11 cellular contexts compared by ENCODE assay signal in genomic region chr16:3004319-3004718, GRCh38. TPM values are rescaled to one million over a fixed set of nuclear protein-coding genes. Genes with fewer than 3 reads are reported as not detected.
DNase-seq lines count a peak whose midpoint lies in the region; ATAC-seq, FAIRE-seq and TF ChIP-seq lines count a peak whose summit lies in the region.
"Had no signal": no experiment of that assay in that cellular context is flagged by ENCODE, and none has a peak within 500 bp of the region (broad histone marks: within the 10 kb centered on the region; RNA-seq: fewer than 3 reads in every experiment).

No MANE protein-coding gene starts in this region.

- no peak for FAIRE-seq in HepG2 (lab: Jason Lieb, UNC)

- CTCF ChIA-PET in HepG2 (lab: Yijun Ruan, JAX; ENCODE audit: low intra/inter-chr PET ratio, low total read pairs) = interaction anchor here (0.8 to 1.7 kb wide), 3 partner anchors 17 to 27 kb away, joined by 3 to 11 read pairs (median 4); no protein-coding TSS in a partner anchor

- POLR2A ChIA-PET in HepG2 (lab: Yijun Ruan, JAX) = interaction anchor here (1.0 to 14.2 kb wide), 7 partner anchors 18 to 99 kb away, joined by 5 to 750 read pairs (median 6); partner anchors contain the start of genes CLDN6, HCFC1R1, IL32 and KREMEN2

- no peaks in the 10 kb centered on the region for H3K9me3 Mint-ChIP-seq in dendritic cell treated with granulocyte-macrophage colony-stimulating factor and Interleukin-4, amounts not matched to agents 40 ng/mL and 50 ng/mL, for 4 days
- H3K9me3 Mint-ChIP-seq: mesothelial cell of epicardium; stimulated activated naive CD8-positive, alpha-beta T cell treated with anti-CD3 and anti-CD28 coated beads, Interleukin-15, Interleukin-2, amounts not matched to agents 100 ng/mL and 50 ng/mL, for 24 hours had no signal

- no TSS peak for BruUV-seq in HepG2 (replicated peaks; lab: Mats Ljungman, UMichigan)

- peak overlapping the region; percentile 36; the same call in 1 of the 2 replicates for H3K4me2 ChIP-seq in HepG2 (ENCODE audit: low read depth, low read length)

- H3K27ac ChIP-seq in HepG2 (ENCODE audit: extremely low read length, insufficient read depth, low read length) (no peak overlapping the region), right lobe of liver (peak overlapping the region in 1 of 3 donors; percentile 83), urinary bladder (ENCODE audit: low read depth) (no peak overlapping the region)

- no peaks in the 10 kb centered on the region for H3K36me3 ChIP-seq in HepG2 (replicated peaks in 1 of 2; ENCODE audit: control insufficient read depth in 1 of 2, insufficient read depth in 2 of 2, low read length in 2 of 2)
- H3K36me3 ChIP-seq in right lobe of liver = no peaks in the 10 kb centered on the region
- H3K36me3 ChIP-seq in urinary bladder (ENCODE audit: insufficient read depth) = no peaks in the 10 kb centered on the region

- no peak overlapping the region for H2AFZ ChIP-seq in HepG2 (ENCODE audit: low read length)

- peak overlapping the region in 2 of 3 experiments; percentile 27 to 46; a peak in 2 of 6 replicates for H3K4me3 ChIP-seq in HepG2 (replicated peaks in 1 of 3; ENCODE audit: insufficient read depth in 1 of 3, low read depth in 2 of 3, low read length in 3 of 3)
- H3K4me3 ChIP-seq in right lobe of liver = peak overlapping the region in 1 of 3 donors; percentile 53
- peak overlapping the region; percentile 38 for H3K4me3 ChIP-seq in urinary bladder (ENCODE audit: low read depth, low read length)

- TF ChIP-seq CTCF in HepG2 (CRISPR knock-in tag; IDR thresholded peaks at IDR 0.05) = no peak
- no peak for TF ChIP-seq CTCF in right lobe of liver (IDR thresholded peaks at IDR 0.05)

- in situ Hi-C loops in HepG2 (cut with HindIII; ENCODE audit: extremely low pct_ligation_motif_present, low pct_unique_long_range_greater_than_20kb) = no loop called here

- no peak for TF ChIP-seq RAD21 in HepG2 (CRISPR knock-in tag; IDR thresholded peaks at IDR 0.05)

- H3K4me1 Mint-ChIP-seq in dendritic cell treated with granulocyte-macrophage colony-stimulating factor and Interleukin-4, amounts not matched to agents 40 ng/mL and 50 ng/mL, for 4 days (ENCODE audit: low read depth) = peaks cover 43% of the 10 kb centered on the region
- H3K4me1 Mint-ChIP-seq: brain had no signal

- H3K9ac ChIP-seq in HepG2 (ENCODE audit: insufficient read depth, low read depth, low read length) = no peak overlapping the region

- intact Hi-C loops in HepG2 (cut with micrococcal nuclease; ENCODE audit: unreplicated experiment) (loop anchor here (1.0 kb wide), 1 partner anchor 20 kb away; the partner anchor contains the start of gene THOC6), right lobe of liver (cut with DNase I) (no loop called here), Right ventricle myocardium superior (cut with DNase I) (no loop called here)
- intact Hi-C loops in dendritic cell treated with granulocyte-macrophage colony-stimulating factor and Interleukin-4, amounts not matched to agents 40 ng/mL and 50 ng/mL, for 4 days (cut with micrococcal nuclease) = no loop called here

- H3K27ac Mint-ChIP-seq in dendritic cell treated with granulocyte-macrophage colony-stimulating factor and Interleukin-4, amounts not matched to agents 40 ng/mL and 50 ng/mL, for 4 days = peak overlapping the region; percentile 76
- H3K27ac Mint-ChIP-seq: brain; stimulated activated naive CD8-positive, alpha-beta T cell treated with anti-CD3 and anti-CD28 coated beads, Interleukin-15, Interleukin-2, amounts not matched to agents 100 ng/mL and 50 ng/mL, for 24 hours had no signal

- TF ChIP-seq EP300 in HepG2 (IDR thresholded peaks at IDR 0.05; ENCODE audit: low read depth in 2 of 2, low read length in 2 of 2) = no peak
- TF ChIP-seq EP300 in HepG2 (CRISPR knock-in tag; IDR thresholded peaks at IDR 0.05; ENCODE audit: borderline replicate concordance) = no peak

- H3K4me1 ChIP-seq in HepG2 (ENCODE audit: insufficient read depth, low read length) = peaks cover 54% of the 10 kb centered on the region
- peaks cover 0 to 35% (median 18%) of the 10 kb centered on the region in 4 donors for H3K4me1 ChIP-seq in right lobe of liver
- H3K4me1 ChIP-seq in urinary bladder (ENCODE audit: insufficient read depth) = peaks cover 2% of the 10 kb centered on the region

- DNase-seq in HepG2 (ENCODE audit: low spot score) (no peak), right lobe of liver (no peak), Right ventricle myocardium superior (no peak), kidney glomerular epithelial cell (lab: John Stamatoyannopoulos, UW) (no peak)

- no CpG with 5 or more reads among the region's 67 CpGs for WGBS in HepG2 (ENCODE audit: low lambda C conversion rate)
- WGBS in right lobe of liver (ENCODE audit: insufficient coverage, low coverage, low lambda C conversion rate, missing lambda C conversion rate) = no CpG with 5 or more reads among the region's 67 CpGs
- under 1% methylated on average over 60 of the region's 67 CpGs for WGBS in urinary bladder

- H3K9me3 ChIP-seq in HepG2 (ENCODE audit: low read length) (no peaks in the 10 kb centered on the region), right lobe of liver (no peaks in the 10 kb centered on the region)

- no peaks in the 10 kb centered on the region for H4K20me1 ChIP-seq in HepG2 (ENCODE audit: insufficient read depth, low read length)

- H3K27me3 ChIP-seq in HepG2 (ENCODE audit: control insufficient read depth in 1 of 2, insufficient read depth in 2 of 2, low read length in 2 of 2) = no peaks in the 10 kb centered on the region
- H3K27me3 ChIP-seq in right lobe of liver = no peaks in the 10 kb centered on the region

- TF ChIP-seq POLR2A in HepG2 (IDR thresholded peaks at IDR 0.05; ENCODE audit: insufficient read depth in 1 of 2, low read depth in 2 of 2, low read length in 2 of 2) = no peak
- no peak for TF ChIP-seq POLR2A in right lobe of liver (IDR thresholded peaks at IDR 0.05)

- H3K79me2 ChIP-seq in HepG2 (ENCODE audit: insufficient read depth, low read length) = no peaks in the 10 kb centered on the region

- H3K4me3 Mint-ChIP-seq in dendritic cell treated with granulocyte-macrophage colony-stimulating factor and Interleukin-4, amounts not matched to agents 40 ng/mL and 50 ng/mL, for 4 days = peak overlapping the region; percentile 87

- H3K36me3 Mint-ChIP-seq in dendritic cell treated with granulocyte-macrophage colony-stimulating factor and Interleukin-4, amounts not matched to agents 40 ng/mL and 50 ng/mL, for 4 days (ENCODE audit: low read depth) = peaks cover 6% of the 10 kb centered on the region
- H3K36me3 Mint-ChIP-seq: brain, mesothelial cell of epicardium had no signal

- H3K27me3 Mint-ChIP-seq in dendritic cell treated with granulocyte-macrophage colony-stimulating factor and Interleukin-4, amounts not matched to agents 40 ng/mL and 50 ng/mL, for 4 days = peaks cover 16% of the 10 kb centered on the region

- ATAC-seq in HepG2 (no peak), right lobe of liver (no peak), HG03460 (IDR thresholded peaks at IDR 0.05; ENCODE audit: unreplicated experiment) (peak; percentile 5), HG03442 (IDR thresholded peaks at IDR 0.05; ENCODE audit: unreplicated experiment) (no peak), Right ventricle myocardium superior (ENCODE audit: poor library complexity) (no peak)

RNA-seq across cellular contexts. Expression of gene CLDN9, which starts 8.4 kb away (rescaled TPM):
- total RNA-seq in HepG2 (2016; rRNA removed; fragmentation: Illumina TruSeq; extraction: Trizol) = 0.08 and 0.15 TPM in 2 replicates
- not detected in 2 replicates for total RNA-seq in HepG2 (2016; cell fraction: cytosol; rRNA removed; fragmentation: Illumina TruSeq; extraction: Trizol; ENCODE audit: low read depth)
- 0.09 and 0.11 TPM in 2 replicates for total RNA-seq in HepG2 (2016; cell fraction: insoluble cytoplasmic fraction; rRNA removed; fragmentation: Illumina TruSeq; extraction: Trizol)
- total RNA-seq in HepG2 (2016; cell fraction: membrane; rRNA removed; fragmentation: Illumina TruSeq; extraction: Trizol) = 0.09 and 0.14 TPM in 2 replicates
- not detected in 2 replicates for total RNA-seq in HepG2 (2016; cell fraction: nucleus; rRNA removed; fragmentation: Illumina TruSeq; extraction: Trizol)
- polyA plus RNA-seq in HepG2 (2011; rRNA removed) = 0.26 and 0.48 TPM in 2 replicates
- 0.26 and 0.52 TPM in 2 replicates for polyA plus RNA-seq in HepG2 (2011; cell fraction: cytosol; rRNA removed)
- polyA plus RNA-seq in HepG2 (2011; cell fraction: nucleus; rRNA removed) = 2.1 and 2.4 TPM in 2 replicates
- 0.32 and 0.53 TPM in 2 replicates for polyA plus RNA-seq in HepG2 (2012)
- polyA plus RNA-seq in HepG2 (2016; cell fraction: cytosol; fragmentation: Illumina TruSeq; extraction: Trizol; ENCODE audit: low read depth) = 0.08 and 0.20 TPM in 2 replicates
- 0.15 and 0.17 TPM in 2 replicates for polyA plus RNA-seq in HepG2 (2016; cell fraction: insoluble cytoplasmic fraction; fragmentation: Illumina TruSeq; extraction: Trizol; ENCODE audit: low read depth)
- 0.15 TPM in 1 of 2 replicates, not detected in the other for polyA plus RNA-seq in HepG2 (2016; cell fraction: membrane; fragmentation: Illumina TruSeq; extraction: Trizol; ENCODE audit: low read depth)
- 1.1 and 1.3 TPM in 2 replicates for polyA plus RNA-seq in HepG2 (2016; cell fraction: nucleus; fragmentation: Illumina TruSeq; extraction: Trizol; ENCODE audit: insufficient read depth, low read depth)
- polyA minus RNA-seq in HepG2 (2011; rRNA and poly(A)+ RNA removed; ENCODE audit: low replicate concordance) = 0.26 and 1.1 TPM in 2 replicates
- polyA minus RNA-seq in HepG2 (2011; cell fraction: cytosol; rRNA and poly(A)+ RNA removed) = 0.44 and 0.79 TPM in 2 replicates
- polyA minus RNA-seq in HepG2 (2011; cell fraction: nucleus; rRNA and poly(A)+ RNA removed) = 0.77 and 0.99 TPM in 2 replicates
- 1 to 10 TPM in 2 of 6 experiments, under 1 TPM in 4; 0.25 to 1.7 (median 0.92) TPM for total RNA-seq in right lobe of liver
- not detected for total RNA-seq in urinary bladder
- 0.04 TPM for polyA plus RNA-seq in urinary bladder
- 0.73 TPM for total RNA-seq in Right ventricle myocardium superior

RNA-seq across cellular contexts. Expression of gene CLDN6, which starts 13.7 kb away (rescaled TPM):
- total RNA-seq in HepG2 (2016; rRNA removed; fragmentation: Illumina TruSeq; extraction: Trizol) (2.7 and 7.6 TPM in 2 replicates), right lobe of liver (1 to 10 TPM in 1 of 6 experiments, not detected in 5; 2.9 TPM), urinary bladder (not detected), Right ventricle myocardium superior (not detected)
- total RNA-seq in HepG2 (2016; cell fraction: cytosol; rRNA removed; fragmentation: Illumina TruSeq; extraction: Trizol; ENCODE audit: low read depth) = 1.2 and 1.3 TPM in 2 replicates
- 2.2 and 8.1 TPM in 2 replicates for total RNA-seq in HepG2 (2016; cell fraction: insoluble cytoplasmic fraction; rRNA removed; fragmentation: Illumina TruSeq; extraction: Trizol)
- 1.4 and 2.3 TPM in 2 replicates for total RNA-seq in HepG2 (2016; cell fraction: membrane; rRNA removed; fragmentation: Illumina TruSeq; extraction: Trizol)
- 9.3 and 10.1 TPM in 2 replicates for total RNA-seq in HepG2 (2016; cell fraction: nucleus; rRNA removed; fragmentation: Illumina TruSeq; extraction: Trizol)
- polyA plus RNA-seq in HepG2 (2011; rRNA removed) (5.9 and 10.1 TPM in 2 replicates), urinary bladder (not detected)
- polyA plus RNA-seq in HepG2 (2011; cell fraction: cytosol; rRNA removed) = 10.2 and 14.5 TPM in 2 replicates
- polyA plus RNA-seq in HepG2 (2011; cell fraction: nucleus; rRNA removed) = 3.6 and 5.9 TPM in 2 replicates
- 5.5 and 7.9 TPM in 2 replicates for polyA plus RNA-seq in HepG2 (2012)
- polyA plus RNA-seq in HepG2 (2016; cell fraction: cytosol; fragmentation: Illumina TruSeq; extraction: Trizol; ENCODE audit: low read depth) = 2.0 and 2.8 TPM in 2 replicates
- 3.6 and 4.2 TPM in 2 replicates for polyA plus RNA-seq in HepG2 (2016; cell fraction: insoluble cytoplasmic fraction; fragmentation: Illumina TruSeq; extraction: Trizol; ENCODE audit: low read depth)
- 2.8 and 3.7 TPM in 2 replicates for polyA plus RNA-seq in HepG2 (2016; cell fraction: membrane; fragmentation: Illumina TruSeq; extraction: Trizol; ENCODE audit: low read depth)
- polyA plus RNA-seq in HepG2 (2016; cell fraction: nucleus; fragmentation: Illumina TruSeq; extraction: Trizol; ENCODE audit: insufficient read depth, low read depth) = 22.4 and 25.4 TPM in 2 replicates
- polyA minus RNA-seq in HepG2 (2011; rRNA and poly(A)+ RNA removed; ENCODE audit: low replicate concordance) = 0.14 and 9.8 TPM in 2 replicates
- 4.6 and 5.7 TPM in 2 replicates for polyA minus RNA-seq in HepG2 (2011; cell fraction: cytosol; rRNA and poly(A)+ RNA removed)
- polyA minus RNA-seq in HepG2 (2011; cell fraction: nucleus; rRNA and poly(A)+ RNA removed) = 1.0 and 1.4 TPM in 2 replicates

RNA-seq across cellular contexts. Expression of gene TNFRSF12A, which starts 15.8 kb away (rescaled TPM):
- total RNA-seq in HepG2 (2016; rRNA removed; fragmentation: Illumina TruSeq; extraction: Trizol) (36.5 and 66.0 TPM in 2 replicates), right lobe of liver (100 to 1,000 TPM in 3 of 6 experiments, 10 to 100 TPM in 1, 1 to 10 TPM in 2; 5.2 to 284 (median 69.4) TPM), urinary bladder (20.1 TPM), Right ventricle myocardium superior (29.4 TPM)
- total RNA-seq in HepG2 (2016; cell fraction: cytosol; rRNA removed; fragmentation: Illumina TruSeq; extraction: Trizol; ENCODE audit: low read depth) = 43.4 and 53.1 TPM in 2 replicates
- total RNA-seq in HepG2 (2016; cell fraction: insoluble cytoplasmic fraction; rRNA removed; fragmentation: Illumina TruSeq; extraction: Trizol) = 26.5 and 67.0 TPM in 2 replicates
- 51.6 and 58.5 TPM in 2 replicates for total RNA-seq in HepG2 (2016; cell fraction: membrane; rRNA removed; fragmentation: Illumina TruSeq; extraction: Trizol)
- total RNA-seq in HepG2 (2016; cell fraction: nucleus; rRNA removed; fragmentation: Illumina TruSeq; extraction: Trizol) = 52.1 and 57.5 TPM in 2 replicates
- polyA plus RNA-seq in HepG2 (2011; rRNA removed) (61.9 and 118 TPM in 2 replicates), urinary bladder (16.2 TPM)
- polyA plus RNA-seq in HepG2 (2011; cell fraction: cytosol; rRNA removed) = 90.0 and 93.7 TPM in 2 replicates
- polyA plus RNA-seq in HepG2 (2011; cell fraction: nucleus; rRNA removed) = 113 and 117 TPM in 2 replicates
- 29.4 and 57.4 TPM in 2 replicates for polyA plus RNA-seq in HepG2 (2012)
- polyA plus RNA-seq in HepG2 (2016; cell fraction: cytosol; fragmentation: Illumina TruSeq; extraction: Trizol; ENCODE audit: low read depth) = 34.4 and 45.6 TPM in 2 replicates
- 26.8 and 28.0 TPM in 2 replicates for polyA plus RNA-seq in HepG2 (2016; cell fraction: insoluble cytoplasmic fraction; fragmentation: Illumina TruSeq; extraction: Trizol; ENCODE audit: low read depth)
- polyA plus RNA-seq in HepG2 (2016; cell fraction: membrane; fragmentation: Illumina TruSeq; extraction: Trizol; ENCODE audit: low read depth) = 37.1 and 41.1 TPM in 2 replicates
- 92.9 and 105 TPM in 2 replicates for polyA plus RNA-seq in HepG2 (2016; cell fraction: nucleus; fragmentation: Illumina TruSeq; extraction: Trizol; ENCODE audit: insufficient read depth, low read depth)
- 39.1 and 63.9 TPM in 2 replicates for polyA minus RNA-seq in HepG2 (2011; rRNA and poly(A)+ RNA removed; ENCODE audit: low replicate concordance)
- 56.5 and 59.2 TPM in 2 replicates for polyA minus RNA-seq in HepG2 (2011; cell fraction: cytosol; rRNA and poly(A)+ RNA removed)
- polyA minus RNA-seq in HepG2 (2011; cell fraction: nucleus; rRNA and poly(A)+ RNA removed) = 30.4 and 33.3 TPM in 2 replicates

RNA-seq across cellular contexts. Expression of gene HCFC1R1, which starts 19.4 kb away (rescaled TPM):
- total RNA-seq in HepG2 (2016; rRNA removed; fragmentation: Illumina TruSeq; extraction: Trizol) = 8.3 and 16.1 TPM in 2 replicates
- total RNA-seq in HepG2 (2016; cell fraction: cytosol; rRNA removed; fragmentation: Illumina TruSeq; extraction: Trizol; ENCODE audit: low read depth) = 37.5 and 42.2 TPM in 2 replicates
- total RNA-seq in HepG2 (2016; cell fraction: insoluble cytoplasmic fraction; rRNA removed; fragmentation: Illumina TruSeq; extraction: Trizol) = 13.2 and 13.5 TPM in 2 replicates
- 20.6 and 28.5 TPM in 2 replicates for total RNA-seq in HepG2 (2016; cell fraction: membrane; rRNA removed; fragmentation: Illumina TruSeq; extraction: Trizol)
- total RNA-seq in HepG2 (2016; cell fraction: nucleus; rRNA removed; fragmentation: Illumina TruSeq; extraction: Trizol) = 8.9 and 10.2 TPM in 2 replicates
- polyA plus RNA-seq in HepG2 (2011; rRNA removed) = 13.8 and 18.3 TPM in 2 replicates
- 10.4 and 22.3 TPM in 2 replicates for polyA plus RNA-seq in HepG2 (2011; cell fraction: cytosol; rRNA removed)
- polyA plus RNA-seq in HepG2 (2011; cell fraction: nucleus; rRNA removed) = 15.6 and 17.0 TPM in 2 replicates
- 21.9 and 22.5 TPM in 2 replicates for polyA plus RNA-seq in HepG2 (2012)
- polyA plus RNA-seq in HepG2 (2016; cell fraction: cytosol; fragmentation: Illumina TruSeq; extraction: Trizol; ENCODE audit: low read depth) = 78.3 and 82.9 TPM in 2 replicates
- polyA plus RNA-seq in HepG2 (2016; cell fraction: insoluble cytoplasmic fraction; fragmentation: Illumina TruSeq; extraction: Trizol; ENCODE audit: low read depth) = 22.8 and 27.5 TPM in 2 replicates
- polyA plus RNA-seq in HepG2 (2016; cell fraction: membrane; fragmentation: Illumina TruSeq; extraction: Trizol; ENCODE audit: low read depth) = 50.2 and 52.2 TPM in 2 replicates
- 27.0 and 28.5 TPM in 2 replicates for polyA plus RNA-seq in HepG2 (2016; cell fraction: nucleus; fragmentation: Illumina TruSeq; extraction: Trizol; ENCODE audit: insufficient read depth, low read depth)
- 10.3 and 23.2 TPM in 2 replicates for polyA minus RNA-seq in HepG2 (2011; rRNA and poly(A)+ RNA removed; ENCODE audit: low replicate concordance)
- polyA minus RNA-seq in HepG2 (2011; cell fraction: cytosol; rRNA and poly(A)+ RNA removed) = 8.5 and 9.0 TPM in 2 replicates
- polyA minus RNA-seq in HepG2 (2011; cell fraction: nucleus; rRNA and poly(A)+ RNA removed) = 1.9 and 2.8 TPM in 2 replicates
- 10 to 100 TPM in 5 of 6 experiments, 1 to 10 TPM in 1; 9.7 to 14.6 (median 12.1) TPM for total RNA-seq in right lobe of liver
- total RNA-seq in urinary bladder = 29.1 TPM
- 91.8 TPM for polyA plus RNA-seq in urinary bladder
- 53.5 TPM for total RNA-seq in Right ventricle myocardium superior

RNA-seq across cellular contexts. Expression of gene THOC6, which starts 19.5 kb away (rescaled TPM):
- total RNA-seq in HepG2 (2016; rRNA removed; fragmentation: Illumina TruSeq; extraction: Trizol) (37.0 TPM in 2 replicates), right lobe of liver (10 to 100 TPM in 2 of 6 experiments, 1 to 10 TPM in 4; 7.7 to 15.7 (median 9.7) TPM), urinary bladder (9.8 TPM), Right ventricle myocardium superior (11.0 TPM)
- 28.6 and 34.8 TPM in 2 replicates for total RNA-seq in HepG2 (2016; cell fraction: cytosol; rRNA removed; fragmentation: Illumina TruSeq; extraction: Trizol; ENCODE audit: low read depth)
- 32.0 and 40.9 TPM in 2 replicates for total RNA-seq in HepG2 (2016; cell fraction: insoluble cytoplasmic fraction; rRNA removed; fragmentation: Illumina TruSeq; extraction: Trizol)
- total RNA-seq in HepG2 (2016; cell fraction: membrane; rRNA removed; fragmentation: Illumina TruSeq; extraction: Trizol) = 37.8 and 51.5 TPM in 2 replicates
- total RNA-seq in HepG2 (2016; cell fraction: nucleus; rRNA removed; fragmentation: Illumina TruSeq; extraction: Trizol) = 22.9 TPM in 2 replicates
- polyA plus RNA-seq in HepG2 (2011; rRNA removed) (32.1 and 33.5 TPM in 2 replicates), urinary bladder (22.8 TPM)
- 25.6 and 35.3 TPM in 2 replicates for polyA plus RNA-seq in HepG2 (2011; cell fraction: cytosol; rRNA removed)
- 116 and 131 TPM in 2 replicates for polyA plus RNA-seq in HepG2 (2011; cell fraction: nucleus; rRNA removed)
- polyA plus RNA-seq in HepG2 (2012) = 28.1 and 32.9 TPM in 2 replicates
- 33.8 and 44.7 TPM in 2 replicates for polyA plus RNA-seq in HepG2 (2016; cell fraction: cytosol; fragmentation: Illumina TruSeq; extraction: Trizol; ENCODE audit: low read depth)
- 43.4 and 44.7 TPM in 2 replicates for polyA plus RNA-seq in HepG2 (2016; cell fraction: insoluble cytoplasmic fraction; fragmentation: Illumina TruSeq; extraction: Trizol; ENCODE audit: low read depth)
- polyA plus RNA-seq in HepG2 (2016; cell fraction: membrane; fragmentation: Illumina TruSeq; extraction: Trizol; ENCODE audit: low read depth) = 37.0 and 50.8 TPM in 2 replicates
- 55.2 and 56.2 TPM in 2 replicates for polyA plus RNA-seq in HepG2 (2016; cell fraction: nucleus; fragmentation: Illumina TruSeq; extraction: Trizol; ENCODE audit: insufficient read depth, low read depth)
- 39.0 and 64.3 TPM in 2 replicates for polyA minus RNA-seq in HepG2 (2011; rRNA and poly(A)+ RNA removed; ENCODE audit: low replicate concordance)
- polyA minus RNA-seq in HepG2 (2011; cell fraction: cytosol; rRNA and poly(A)+ RNA removed) = 13.7 and 16.5 TPM in 2 replicates
- 23.3 and 24.7 TPM in 2 replicates for polyA minus RNA-seq in HepG2 (2011; cell fraction: nucleus; rRNA and poly(A)+ RNA removed)
